19 cellular contexts compared by ENCODE assay signal in genomic region chr2:100060875-100061274, GRCh38.
DNase-seq lines count a peak whose midpoint lies in the region; ATAC-seq, FAIRE-seq and TF ChIP-seq lines count a peak whose summit lies in the region.
"Had no signal": no experiment of that assay in that cellular context is flagged by ENCODE, and none has a peak within 500 bp of the region (broad histone marks: within the 10 kb centered on the region; RNA-seq: fewer than 3 reads in every experiment).

No MANE protein-coding gene starts in this region.

- ATAC-seq in activated naive CD4-positive, alpha-beta T cell treated with anti-CD3 and anti-CD28 coated beads, Interleukin-2, amount 50 U/mL, for 72 hours: peak; percentile 81 to 87
- peak; percentile 44 to 51 for ATAC-seq in stimulated activated naive B cell treated with anti-CD40 and anti-IgM and Interleukin-4, amounts not matched to agents 10 μg/mL and 1 μg/mL and 100 μg/mL, for 72 hours (replicated peaks)
- no peak for ATAC-seq in HG03520 (IDR thresholded peaks at IDR 0.05; ENCODE audit: unreplicated experiment)

- intact Hi-C loops in activated naive CD4-positive, alpha-beta T cell treated with anti-CD3 and anti-CD28 coated beads for 36 hours (cut with micrococcal nuclease): loop anchor here (10.0 kb wide), 1 partner anchor 524 kb away; no protein-coding TSS in a partner anchor

- peak; percentile 60 for DNase-seq in activated naive CD4-positive, alpha-beta T cell treated with anti-CD3 and anti-CD28 coated beads for 36 hours
- DNase-seq in activated naive CD4-positive, alpha-beta T cell treated with Interleukin-2 at 50 U/mL for 16 hours: no peak
- DNase-seq in H54 (ENCODE audit: insufficient read length, low spot score) (no peak), GOT3 (lab: John Stamatoyannopoulos, UW) (no peak), SKM-1 treated with dmso at 0.1 percent for 144 hours (lab: John Stamatoyannopoulos, UW; ENCODE audit: unreplicated experiment) (no peak)
- peak in 1 of 2 donors; percentile 43 for DNase-seq in activated naive CD4-positive, alpha-beta T cell treated with anti-CD3 and anti-CD28 coated beads, Interleukin-2, amount 50 U/mL, for 72 hours (ENCODE audit: low spot score in 2 of 2)
- DNase-seq in stimulated activated naive B cell treated with anti-CD40 and anti-IgM and Interleukin-4, amounts not matched to agents 10 μg/mL and 1 μg/mL and 100 μg/mL, for 72 hours: no peak
- DNase-seq: activated effector memory CD4-positive, alpha-beta T cell treated with Interleukin-2 at 50 U/mL for 16 hours; Caco-2; colonic mucosa; GM23248; hypothalamus; KBM-7; NCI-H1092; NCI-H69; nephron progenitor cell; SHP77 treated with DMSO at 0.1 percent for 48 hours had no signal

- FAIRE-seq in H54 (lab: Jason Lieb, UNC): peak; percentile 45
- FAIRE-seq: GM12892 had no signal

- H3K4me1 Mint-ChIP-seq in activated naive CD4-positive, alpha-beta T cell treated with anti-CD3 and anti-CD28 coated beads for 36 hours (ENCODE audit: low read depth): peaks cover 45% of the 10 kb centered on the region
- peaks cover 48 to 78% of the 10 kb centered on the region in 2 donors for H3K4me1 Mint-ChIP-seq in stimulated activated naive B cell treated with anti-CD40 and anti-IgM and Interleukin-4, amounts not matched to agents 10 μg/mL and 1 μg/mL and 100 μg/mL, for 72 hours

- CTCF ChIA-PET in activated naive CD4-positive, alpha-beta T cell treated with anti-CD3 and anti-CD28 coated beads for 36 hours (lab: Charles Lee): interaction anchor here (0.5 to 1.0 kb wide), 3 partner anchors 9 to 24 kb away, joined by 3 to 4 read pairs (median 4); no protein-coding TSS in a partner anchor

- H3K9me3 Mint-ChIP-seq in activated naive CD4-positive, alpha-beta T cell treated with anti-CD3 and anti-CD28 coated beads for 36 hours: peaks cover 3% of the 10 kb centered on the region
- H3K9me3 Mint-ChIP-seq in activated naive CD4-positive, alpha-beta T cell treated with anti-CD3 and anti-CD28 coated beads, Interleukin-2, amount 50 U/mL, for 72 hours: peaks cover 0 to 13% of the 10 kb centered on the region in 2 donors
- peaks cover 5 to 8% of the 10 kb centered on the region in 2 donors for H3K9me3 Mint-ChIP-seq in stimulated activated naive B cell treated with anti-CD40 and anti-IgM and Interleukin-4, amounts not matched to agents 10 μg/mL and 1 μg/mL and 100 μg/mL, for 72 hours

- H3K27me3 Mint-ChIP-seq in activated naive CD4-positive, alpha-beta T cell treated with anti-CD3 and anti-CD28 coated beads for 36 hours (ENCODE audit: low read depth): no peaks in the 10 kb centered on the region
- no peaks in the 10 kb centered on the region for H3K27me3 Mint-ChIP-seq in stimulated activated naive B cell treated with anti-CD40 and anti-IgM and Interleukin-4, amounts not matched to agents 10 μg/mL and 1 μg/mL and 100 μg/mL, for 72 hours

- H3K27ac Mint-ChIP-seq in activated naive CD4-positive, alpha-beta T cell treated with anti-CD3 and anti-CD28 coated beads for 36 hours: peak overlapping the region; percentile 81
- H3K27ac Mint-ChIP-seq in activated naive CD4-positive, alpha-beta T cell treated with anti-CD3 and anti-CD28 coated beads, Interleukin-2, amount 50 U/mL, for 72 hours: peak overlapping the region; percentile 7 to 81
- peak overlapping the region; percentile 87 for H3K27ac Mint-ChIP-seq in stimulated activated naive B cell treated with anti-CD40 and anti-IgM and Interleukin-4, amounts not matched to agents 10 μg/mL and 1 μg/mL and 100 μg/mL, for 72 hours

- H3K4me3 Mint-ChIP-seq in activated naive CD4-positive, alpha-beta T cell treated with anti-CD3 and anti-CD28 coated beads for 36 hours: no peak overlapping the region
- H3K4me3 Mint-ChIP-seq in stimulated activated naive B cell treated with anti-CD40 and anti-IgM and Interleukin-4, amounts not matched to agents 10 μg/mL and 1 μg/mL and 100 μg/mL, for 72 hours: no peak overlapping the region
- H3K4me3 Mint-ChIP-seq: nephron progenitor cell had no signal

- H3K36me3 Mint-ChIP-seq in activated naive CD4-positive, alpha-beta T cell treated with anti-CD3 and anti-CD28 coated beads for 36 hours (ENCODE audit: low read depth): peaks cover 10% of the 10 kb centered on the region
- peaks cover 0 to 17% of the 10 kb centered on the region in 2 donors for H3K36me3 Mint-ChIP-seq in activated naive CD4-positive, alpha-beta T cell treated with anti-CD3 and anti-CD28 coated beads, Interleukin-2, amount 50 U/mL, for 72 hours
- peaks cover 56 to 75% of the 10 kb centered on the region in 2 donors for H3K36me3 Mint-ChIP-seq in stimulated activated naive B cell treated with anti-CD40 and anti-IgM and Interleukin-4, amounts not matched to agents 10 μg/mL and 1 μg/mL and 100 μg/mL, for 72 hours

- no peak for TF ChIP-seq POLR2A in H54 (IDR thresholded peaks at IDR 0.05; ENCODE audit: low read depth, low read length)
